1 cellular context compared by ENCODE assay signal in genomic region chr2:27322766-27323591, GRCh38.
A peak's percentile ranks its signal among the peaks of the same experiment; 100 is the strongest.
TF ChIP-seq lines count a peak whose summit lies in the region.

Gene MPV17 (minus strand): TSS chr2:27323097. CDS start chr2:27322517, 580 bp downstream.

TF ChIP-seq in HepG2, 621 proteins besides CTCF, POLR2A, EP300 and RAD21 (continued from another document and continues in another):
- TF ChIP-seq ZBTB4 (CRISPR knock-in tag; IDR thresholded peaks at IDR 0.05; ENCODE audit: borderline replicate concordance): peak; percentile 64
- no peak; the same call in 1 of the 2 replicates for TF ChIP-seq ZNF33B (CRISPR knock-in tag; IDR thresholded peaks at IDR 0.05)
- TF ChIP-seq SOX13 (IDR thresholded peaks at IDR 0.05): no peak
- TF ChIP-seq SOX13 (CRISPR knock-in tag; conservative IDR thresholded peaks at IDR 0.05 in 1 of 2, IDR thresholded peaks at IDR 0.05 in 1 of 2): peak; percentile 56 to 95; a peak in 2 of 4 replicates
- peak; percentile 93 for TF ChIP-seq RBM39 (IDR thresholded peaks at IDR 0.05; ENCODE audit: low read depth, low read length, poor library complexity, severe bottlenecking)
- TF ChIP-seq SMYD3 (CRISPR knock-in tag; IDR thresholded peaks at IDR 0.05): 0 out of 2 replicates have a peak, but pooled peaks have one; percentile 96
- TF ChIP-seq NR2C2 (CRISPR knock-in tag; IDR thresholded peaks at IDR 0.05; ENCODE audit: borderline replicate concordance): peak; percentile 37; the same call in 1 of the 2 replicates
- peak; percentile 92 for TF ChIP-seq SNAPC2 (CRISPR knock-in tag; IDR thresholded peaks at IDR 0.05)
- peak; percentile 90; the same call in 1 of the 2 replicates for TF ChIP-seq ZNF678 (CRISPR knock-in tag; IDR thresholded peaks at IDR 0.05)
- TF ChIP-seq ZNF503 (CRISPR knock-in tag; IDR thresholded peaks at IDR 0.05): peak; percentile 64; the same call in 1 of the 2 replicates
- peak; percentile 71; the same call in 1 of the 2 replicates for TF ChIP-seq ZNF557 (CRISPR knock-in tag; IDR thresholded peaks at IDR 0.05)
- TF ChIP-seq, protein P1, sequence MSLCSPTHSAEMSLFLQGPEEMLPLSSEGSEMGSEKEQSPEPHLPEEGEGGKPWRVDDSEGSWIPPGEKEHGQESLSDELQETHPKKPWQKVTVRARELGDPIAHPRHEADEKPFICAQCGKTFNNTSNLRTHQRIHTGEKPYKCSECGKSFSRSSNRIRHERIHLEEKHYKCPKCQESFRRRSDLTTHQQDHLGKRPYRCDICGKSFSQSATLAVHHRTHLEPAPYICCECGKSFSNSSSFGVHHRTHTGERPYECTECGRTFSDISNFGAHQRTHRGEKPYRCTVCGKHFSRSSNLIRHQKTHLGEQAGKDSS (CRISPR knock-in tag; IDR thresholded peaks at IDR 0.05; ENCODE audit: borderline replicate concordance, low read depth): peak; percentile 85; the same call in 1 of the 2 replicates
- peak; percentile 8; the same call in 1 of the 2 replicates for TF ChIP-seq ZBTB49 (CRISPR knock-in tag; IDR thresholded peaks at IDR 0.05; ENCODE audit: borderline replicate concordance)
- TF ChIP-seq MAX (IDR thresholded peaks at IDR 0.05): peak; percentile 97
- TF ChIP-seq MYPOP (CRISPR knock-in tag; IDR thresholded peaks at IDR 0.05): no peak
- TF ChIP-seq RNF2 (conservative IDR thresholded peaks at IDR 0.05; ENCODE audit: low read depth): peak; percentile 64
- peak; percentile 86; the same call in 1 of the 2 replicates for TF ChIP-seq ZNF180 (CRISPR knock-in tag; IDR thresholded peaks at IDR 0.05; ENCODE audit: borderline replicate concordance, low read depth)
- peak; percentile 88 for TF ChIP-seq GTF2F1 (IDR thresholded peaks at IDR 0.05; ENCODE audit: low read length)
- TF ChIP-seq SOX6 (IDR thresholded peaks at IDR 0.05): no peak
- TF ChIP-seq SOX6 (CRISPR knock-in tag; IDR thresholded peaks at IDR 0.05): peak; percentile 65
- TF ChIP-seq ZNF280B (CRISPR knock-in tag; IDR thresholded peaks at IDR 0.05; ENCODE audit: borderline replicate concordance): peak; percentile 94
- TF ChIP-seq ZNF549 (CRISPR knock-in tag; IDR thresholded peaks at IDR 0.05): no peak
- no peak; the same call in 1 of the 2 replicates for TF ChIP-seq CREB3 (CRISPR knock-in tag; IDR thresholded peaks at IDR 0.05)
- TF ChIP-seq ZNF274 (CRISPR knock-in tag; IDR thresholded peaks at IDR 0.05): peak; percentile 82; the same call in 1 of the 2 replicates
- no peak for TF ChIP-seq ZNF644 (CRISPR knock-in tag; IDR thresholded peaks at IDR 0.05; ENCODE audit: low read depth)
- peak; percentile 78; the same call in 1 of the 2 replicates for TF ChIP-seq ARHGAP35 (CRISPR knock-in tag; IDR thresholded peaks at IDR 0.05; ENCODE audit: borderline replicate concordance)
- peak; percentile 64 for TF ChIP-seq SIN3A (IDR thresholded peaks at IDR 0.05; ENCODE audit: borderline replicate concordance, low read depth, low read length)
- TF ChIP-seq MXD3 (CRISPR knock-in tag; IDR thresholded peaks at IDR 0.05): peak; percentile 94
- TF ChIP-seq ZMYM3 (CRISPR knock-in tag; IDR thresholded peaks at IDR 0.05): no peak
- peak; percentile 84 for TF ChIP-seq HOXA3 (CRISPR knock-in tag; IDR thresholded peaks at IDR 0.05)
- no peak for TF ChIP-seq PPARG (CRISPR knock-in tag; conservative IDR thresholded peaks at IDR 0.05)
- TF ChIP-seq, protein P2, sequence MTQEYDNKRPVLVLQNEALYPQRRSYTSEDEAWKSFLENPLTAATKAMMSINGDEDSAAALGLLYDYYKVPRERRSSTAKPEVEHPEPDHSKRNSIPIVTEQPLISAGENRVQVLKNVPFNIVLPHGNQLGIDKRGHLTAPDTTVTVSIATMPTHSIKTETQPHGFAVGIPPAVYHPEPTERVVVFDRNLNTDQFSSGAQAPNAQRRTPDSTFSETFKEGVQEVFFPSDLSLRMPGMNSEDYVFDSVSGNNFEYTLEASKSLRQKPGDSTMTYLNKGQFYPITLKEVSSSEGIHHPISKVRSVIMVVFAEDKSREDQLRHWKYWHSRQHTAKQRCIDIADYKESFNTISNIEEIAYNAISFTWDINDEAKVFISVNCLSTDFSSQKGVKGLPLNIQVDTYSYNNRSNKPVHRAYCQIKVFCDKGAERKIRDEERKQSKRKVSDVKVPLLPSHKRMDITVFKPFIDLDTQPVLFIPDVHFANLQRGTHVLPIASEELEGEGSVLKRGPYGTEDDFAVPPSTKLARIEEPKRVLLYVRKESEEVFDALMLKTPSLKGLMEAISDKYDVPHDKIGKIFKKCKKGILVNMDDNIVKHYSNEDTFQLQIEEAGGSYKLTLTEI (CRISPR knock-in tag; conservative IDR thresholded peaks at IDR 0.05): no peak
- TF ChIP-seq, protein P3, sequence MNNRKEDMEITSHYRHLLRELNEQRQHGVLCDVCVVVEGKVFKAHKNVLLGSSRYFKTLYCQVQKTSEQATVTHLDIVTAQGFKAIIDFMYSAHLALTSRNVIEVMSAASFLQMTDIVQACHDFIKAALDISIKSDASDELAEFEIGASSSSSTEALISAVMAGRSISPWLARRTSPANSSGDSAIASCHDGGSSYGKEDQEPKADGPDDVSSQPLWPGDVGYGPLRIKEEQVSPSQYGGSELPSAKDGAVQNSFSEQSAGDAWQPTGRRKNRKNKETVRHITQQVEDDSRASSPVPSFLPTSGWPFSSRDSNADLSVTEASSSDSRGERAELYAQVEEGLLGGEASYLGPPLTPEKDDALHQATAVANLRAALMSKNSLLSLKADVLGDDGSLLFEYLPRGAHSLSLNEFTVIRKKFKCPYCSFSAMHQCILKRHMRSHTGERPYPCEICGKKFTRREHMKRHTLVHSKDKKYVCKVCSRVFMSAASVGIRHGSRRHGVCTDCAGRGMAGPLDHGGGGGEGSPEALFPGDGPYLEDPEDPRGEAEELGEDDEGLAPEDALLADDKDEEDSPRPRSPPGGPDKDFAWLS (CRISPR knock-in tag; IDR thresholded peaks at IDR 0.05; ENCODE audit: borderline replicate concordance): no peak; the same call in 1 of the 2 replicates
- TF ChIP-seq FOXA1 (IDR thresholded peaks at IDR 0.05): no peak
- 0 out of 2 replicates have a peak, but pooled peaks have one; percentile 7 for TF ChIP-seq FOXA1 (CRISPR knock-in tag; IDR thresholded peaks at IDR 0.05)
- peak; percentile 89 for TF ChIP-seq YY1 (IDR thresholded peaks at IDR 0.05; ENCODE audit: insufficient read depth, insufficient replicate concordance, low read depth, low read length)
- 0 out of 2 replicates have a peak, but pooled peaks have one; percentile 21 for TF ChIP-seq ZSCAN29 (CRISPR knock-in tag; conservative IDR thresholded peaks at IDR 0.05)
